Comparison of ENCODE assay signal across 25 cellular contexts in the genomic region with DNA sequence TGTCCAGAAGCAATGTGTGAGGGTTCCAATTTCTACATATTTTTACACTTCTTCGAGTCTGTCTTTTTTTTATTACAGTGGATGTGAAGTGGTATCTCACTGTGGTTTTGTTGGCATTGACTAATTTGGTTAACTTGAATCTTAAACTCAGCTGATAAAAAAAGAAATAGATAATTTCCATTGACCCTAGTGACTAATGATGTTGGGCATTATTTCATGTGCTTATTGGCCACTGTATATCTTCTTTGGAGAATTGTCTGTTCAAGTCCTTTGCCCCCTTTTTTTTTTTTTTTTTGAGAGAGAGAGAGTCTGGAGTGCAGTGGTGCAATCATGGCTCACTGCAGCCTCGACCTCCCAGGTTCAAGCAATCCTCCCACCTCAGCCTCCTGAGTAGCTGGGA. TPM values are rescaled to one million over a fixed set of nuclear protein-coding genes. Genes with fewer than 3 reads are reported as not detected.
DNase-seq lines count a peak whose midpoint lies in the region; ATAC-seq, FAIRE-seq and TF ChIP-seq lines count a peak whose summit lies in the region.
"Had no signal": no experiment of that assay in that cellular context is flagged by ENCODE, and none has a peak within 500 bp of the region (broad histone marks: within the 10 kb centered on the region; RNA-seq: fewer than 3 reads in every experiment).

No MANE protein-coding gene starts in this region.

- BruUV-seq in K562 (replicated peaks; lab: Mats Ljungman, UMichigan) = no TSS peak

- TF ChIP-seq POLR2A in A549 (IDR thresholded peaks at IDR 0.05; ENCODE audit: low read length) (no peak), K562 (conservative IDR thresholded peaks at IDR 0.05) (no peak), vagina (IDR thresholded peaks at IDR 0.05) (no peak)

- no peaks in the 10 kb centered on the region for H3K36me3 ChIP-seq in SK-N-SH (replicated peaks in 1 of 2; ENCODE audit: control insufficient read depth in 1 of 2, insufficient read depth in 2 of 2, low read length in 1 of 2)
- H3K36me3 ChIP-seq in K562 (ENCODE audit: control insufficient read depth, insufficient read depth, low read length) = no peaks in the 10 kb centered on the region
- no peaks in the 10 kb centered on the region for H3K36me3 ChIP-seq in osteoblast (ENCODE audit: insufficient read depth, low read length)
- no peaks in the 10 kb centered on the region for H3K36me3 ChIP-seq in vagina
- H3K36me3 ChIP-seq: BE2C, BLaER1 had no signal

- H3K9me2 ChIP-seq in SK-N-SH = no peaks in the 10 kb centered on the region

- no peak overlapping the region for H3K4me2 ChIP-seq in SK-N-SH
- no peak overlapping the region for H3K4me2 ChIP-seq in A549
- no peak overlapping the region for H3K4me2 ChIP-seq in K562 (ENCODE audit: insufficient read depth, low read length)
- no peak overlapping the region for H3K4me2 ChIP-seq in osteoblast (ENCODE audit: insufficient read depth, low read length)
- H3K4me2 ChIP-seq: BLaER1 had no signal

- CTCF ChIA-PET in SK-N-SH (lab: Yijun Ruan, JAX) (no interaction called here), A549 (lab: Yijun Ruan, JAX) (interaction anchor here (0.7 kb wide), 1 partner anchor 1299 kb away, joined by 3 read pairs; no protein-coding TSS in a partner anchor), K562 (lab: Yijun Ruan, JAX; ENCODE audit: low intra/inter-chr PET ratio) (no interaction called here)

- DNase-seq in SK-N-SH (no peak), A549 (ENCODE audit: low read depth in 1 of 2, low spot score in 1 of 2) (no peak), SK-MEL-5 (ENCODE audit: low read depth, low spot score) (peak; percentile 9), K562 (ENCODE audit: extremely low read depth in 1 of 4, low spot score in 3 of 4) (no peak), osteoblast (ENCODE audit: insufficient read length, low spot score, missing footprints) (no peak), vagina (ENCODE audit: extremely low spot score in 2 of 2) (no peak)
- DNase-seq: ACHN; BE2C; C1 segment of cervical spinal cord; CD4-positive, alpha-beta memory T cell; CD4-positive, CD25-positive, alpha-beta regulatory T cell; CD8-positive, alpha-beta memory T cell; COR-L47; DMS 273 treated with DMSO at 0.1 percent for 48 hours; DMS153; DMS53; DMS79; DND-41; EL; GDM1 had no signal

- POLR2A ChIA-PET in SK-N-SH (lab: Yijun Ruan, JAX) (no interaction called here), A549 (lab: Yijun Ruan, JAX) (no interaction called here), K562 (lab: Yijun Ruan, JAX) (no interaction called here)

- TF ChIP-seq CTCF in SK-N-SH (IDR thresholded peaks at IDR 0.05) (no peak), A549 (IDR thresholded peaks at IDR 0.05) (no peak), K562 (IDR thresholded peaks at IDR 0.05 in 2 of 3, conservative IDR thresholded peaks at IDR 0.05 in 1 of 3; ENCODE audit: insufficient read depth in 2 of 3, low read depth in 1 of 3, low read length in 3 of 3) (no peak), osteoblast (IDR thresholded peaks at IDR 0.05; ENCODE audit: extremely low read depth, low read depth, low read length) (no peak), vagina (IDR thresholded peaks at IDR 0.05) (no peak)

- ATAC-seq in SK-N-SH treated with all-trans-retinoic acid at 6 μM for 48 hours (no peak), A549 (no peak), K562 (no peak)

- H3K4me1 ChIP-seq in SK-N-SH (ENCODE audit: control insufficient read depth in 1 of 2, insufficient read depth in 2 of 2, low read depth in 1 of 2, low read length in 1 of 2) (no peaks in the 10 kb centered on the region), A549 (no peaks in the 10 kb centered on the region), K562 (replicated peaks in 1 of 2; ENCODE audit: control insufficient read depth in 2 of 2, insufficient read depth in 2 of 2, low read length in 2 of 2) (no peaks in the 10 kb centered on the region), osteoblast (ENCODE audit: insufficient read depth, low read length) (no peaks in the 10 kb centered on the region), vagina (no peaks in the 10 kb centered on the region)
- H3K4me1 ChIP-seq: BE2C, BLaER1 had no signal

- TF ChIP-seq RAD21 in SK-N-SH (IDR thresholded peaks at IDR 0.05; ENCODE audit: low read length) (no peak), A549 (conservative IDR thresholded peaks at IDR 0.05 in 1 of 2, IDR thresholded peaks at IDR 0.05 in 1 of 2) (no peak), K562 (CRISPR knock-in tag; conservative IDR thresholded peaks at IDR 0.05 in 1 of 2, IDR thresholded peaks at IDR 0.05 in 1 of 2) (no peak)

- WGBS in SK-N-SH (ENCODE audit: low lambda C conversion rate) = 4% methylated on average over 2 of the region's 2 CpGs
- 1% methylated on average over 2 of the region's 2 CpGs for WGBS in A549 (ENCODE audit: missing lambda C conversion rate)
- 0% methylated on average over 2 of the region's 2 CpGs for WGBS in K562 (ENCODE audit: insufficient coverage, low coverage, missing lambda C conversion rate)

- H2AFZ ChIP-seq in SK-N-SH (ENCODE audit: low read depth) (no peak overlapping the region), K562 (ENCODE audit: low read depth, low read length) (no peak overlapping the region), osteoblast (ENCODE audit: low read length) (no peak overlapping the region)

- in situ Hi-C loops in SK-MEL-5 (cut with HindIII; ENCODE audit: low pct_unique_long_range_greater_than_20kb, low sequenced_read_pairs) (no loop called here), K562 (cut with MboI) (no loop called here)

- H3K9me1 ChIP-seq in K562 (ENCODE audit: control insufficient read depth, insufficient read depth, low read length) = no peaks in the 10 kb centered on the region

- H3K79me2 ChIP-seq in SK-N-SH (ENCODE audit: insufficient read depth) (no peaks in the 10 kb centered on the region), K562 (ENCODE audit: control insufficient read depth, insufficient read depth, low read length) (no peaks in the 10 kb centered on the region), osteoblast (ENCODE audit: insufficient read depth, low read length) (no peaks in the 10 kb centered on the region)

- no peak overlapping the region for H3K4me3 ChIP-seq in SK-N-SH (ENCODE audit: low read depth in 2 of 2, low read length in 1 of 2)
- no peak overlapping the region for H3K4me3 ChIP-seq in A549
- no peak overlapping the region for H3K4me3 ChIP-seq in K562
- no peak overlapping the region for H3K4me3 ChIP-seq in osteoblast (ENCODE audit: insufficient read depth, low read length)
- no peak overlapping the region for H3K4me3 ChIP-seq in vagina
- H3K4me3 ChIP-seq: BLaER1 had no signal

- H3K9ac ChIP-seq in SK-N-SH (no peak overlapping the region), K562 (ENCODE audit: insufficient read depth in 1 of 2, low read depth in 2 of 2, low read length in 2 of 2) (no peak overlapping the region)
- H3K9ac ChIP-seq: BLaER1 had no signal

- FAIRE-seq in A549 (lab: Jason Lieb, UNC) (no peak), K562 (lab: Jason Lieb, UNC) (no peak)
- FAIRE-seq: GM12891, GM19239 had no signal

- H3K27me3 ChIP-seq in SK-N-SH (ENCODE audit: insufficient read depth) (no peaks in the 10 kb centered on the region), K562 (ENCODE audit: control insufficient read depth in 2 of 2, insufficient read depth in 2 of 2, low read length in 2 of 2) (peaks cover 0 to 4% of the 10 kb centered on the region in 2 experiments; a peak in 2 of 5 replicates), osteoblast (ENCODE audit: insufficient read depth, low read length) (peaks cover 23% of the 10 kb centered on the region), vagina (no peaks in the 10 kb centered on the region)
- H3K27me3 ChIP-seq: BE2C, BLaER1 had no signal

- H3K9me3 ChIP-seq in SK-N-SH (no peaks in the 10 kb centered on the region), A549 (no peaks in the 10 kb centered on the region), K562 (replicated peaks; ENCODE audit: control insufficient read depth, insufficient read depth, low read depth, low read length) (no peaks in the 10 kb centered on the region), osteoblast (ENCODE audit: low read depth, low read length) (no peaks in the 10 kb centered on the region), vagina (no peaks in the 10 kb centered on the region)
- H3K9me3 ChIP-seq: BE2C, BLaER1 had no signal

- no peaks in the 10 kb centered on the region for H3F3A ChIP-seq in SK-N-SH (replicated peaks; ENCODE audit: insufficient read depth)

- no peaks in the 10 kb centered on the region for H4K20me1 ChIP-seq in SK-N-SH (ENCODE audit: insufficient read depth)
- no peaks in the 10 kb centered on the region for H4K20me1 ChIP-seq in K562 (replicated peaks; ENCODE audit: control insufficient read depth, insufficient read depth, low read length)
- no peaks in the 10 kb centered on the region for H4K20me1 ChIP-seq in osteoblast (ENCODE audit: insufficient read depth, low read length)
- H4K20me1 ChIP-seq: BLaER1 had no signal

- intact Hi-C loops in K562 (cut with micrococcal nuclease) (no loop called here), vagina (cut with DNase I) (no loop called here)

- no peak for TF ChIP-seq EP300 in SK-N-SH (IDR thresholded peaks at IDR 0.05; ENCODE audit: borderline replicate concordance in 1 of 2, low read depth in 1 of 2, low read length in 1 of 2)
- no peak for TF ChIP-seq EP300 in A549 (IDR thresholded peaks at IDR 0.05)
- no peak for TF ChIP-seq EP300 in K562 (IDR thresholded peaks at IDR 0.05; ENCODE audit: low read length)

- H3K27ac ChIP-seq in SK-N-SH (ENCODE audit: low read depth in 2 of 2, low read length in 1 of 2) = no peak overlapping the region
- no peak overlapping the region for H3K27ac ChIP-seq in A549
- no peak overlapping the region for H3K27ac ChIP-seq in K562 (ENCODE audit: extremely low read depth, low read depth, low read length)
- H3K27ac ChIP-seq in osteoblast (ENCODE audit: low read depth, low read length) = no peak overlapping the region
- H3K27ac ChIP-seq in vagina = no peak overlapping the region
- H3K27ac ChIP-seq: 22Rv1, BLaER1 had no signal

RNA-seq across cellular contexts. Expression of a gene that starts 33.3 kb away (rescaled TPM):
- 6.4 and 8.7 TPM in 2 replicates for polyA plus RNA-seq in SK-N-SH (2012; rRNA removed)
- 5.4 and 6.7 TPM in 2 replicates for polyA plus RNA-seq in SK-N-SH (2012; cell fraction: cytosol; rRNA removed)
- polyA plus RNA-seq in SK-N-SH (2012; cell fraction: nucleus; rRNA removed) = 13.0 and 19.0 TPM in 2 replicates
- polyA plus RNA-seq in A549 (2011; rRNA removed) = 8.5 and 10.8 TPM in 2 replicates
- 2.5 and 2.7 TPM in 2 replicates for polyA plus RNA-seq in A549 (2012; cell fraction: cytosol; rRNA removed)
- 2.8 and 4.2 TPM in 2 replicates for polyA plus RNA-seq in A549 (2012; cell fraction: nucleus; rRNA removed)
- polyA plus RNA-seq in A549 (2017; fragmentation: RNase III; extraction: RNeasy Plus Mini Kit Qiagen cat#74134 plus additional on column Dnase treatment) = 6.4 to 7.4 TPM (median 6.6 TPM) in 3 replicates
- 11.2 and 11.4 TPM in 2 replicates for polyA minus RNA-seq in A549 (2011; rRNA and poly(A)+ RNA removed)
- 5.4 and 6.2 TPM in 2 replicates for total RNA-seq in SK-MEL-5 (2014; rRNA removed; shearing (Covaris generic))
- polyA plus RNA-seq in SK-MEL-5 (2015; cell fraction: cytosol; rRNA removed) = 4.0 and 5.2 TPM in 2 replicates
- polyA plus RNA-seq in SK-MEL-5 (2015; cell fraction: nucleus; rRNA removed) = 9.3 and 13.3 TPM in 2 replicates
- 8.8 and 13.1 TPM in 2 replicates for total RNA-seq in K562 (2011; cell fraction: chromatin; rRNA removed; ENCODE audit: low replicate concordance)
- total RNA-seq in K562 (2011; cell fraction: nucleolus; rRNA removed) = 5.2 and 5.4 TPM in 2 replicates
- total RNA-seq in K562 (2011; cell fraction: nucleoplasm; rRNA removed) = 14.4 and 17.7 TPM in 2 replicates
- 6.2 and 6.8 TPM in 2 replicates for total RNA-seq in K562 (2014; rRNA removed)
- total RNA-seq in K562 (2014; rRNA removed; fragmentation: Illumina TruSeq; extraction: Trizol) = 5.2 and 5.5 TPM in 2 replicates
- 5.1 and 5.4 TPM in 2 replicates for total RNA-seq in K562 (2015; rRNA removed; fragmentation: Illumina TruSeq; extraction: Trizol)
- total RNA-seq in K562 (2021) = 6.8 and 7.3 TPM in 2 replicates
- polyA plus RNA-seq in K562 (2011; rRNA removed) = 6.7 and 6.8 TPM in 2 replicates
- 3.8 and 4.1 TPM in 2 replicates for polyA plus RNA-seq in K562 (2011; cell fraction: cytosol; rRNA removed)
- polyA plus RNA-seq in K562 (2011; cell fraction: nucleus; rRNA removed) = 15.0 and 15.7 TPM in 2 replicates
- 4.0 and 7.8 TPM in 2 replicates for polyA plus RNA-seq in K562 (2012)
- 5.6 and 6.1 TPM in 2 replicates for polyA plus RNA-seq in K562 (2014; fragmentation: Illumina TruSeq; extraction: Trizol)
- polyA plus RNA-seq in K562 (2014; fragmentation: Nextera tagmentation; extraction: Ambion mirVana) = 1 to 10 TPM; 1.5 TPM
- 3.0 and 4.4 TPM in 2 replicates for polyA plus RNA-seq in K562 (2014; rRNA removed)
- 10.8 and 11.6 TPM in 2 replicates for polyA minus RNA-seq in K562 (2011; rRNA and poly(A)+ RNA removed)
- polyA minus RNA-seq in K562 (2011; cell fraction: cytosol; rRNA and poly(A)+ RNA removed) = 2.1 and 3.3 TPM in 2 replicates
- polyA minus RNA-seq in K562 (2011; cell fraction: nucleus; rRNA and poly(A)+ RNA removed) = 5.4 and 9.3 TPM in 2 replicates
- total RNA-seq in osteoblast = 12.4 and 24.6 TPM in 2 replicates
- 10.1 TPM for total RNA-seq in vagina
